ENCODE assay signal across 1 cellular context in genomic region chr2:102337481-102338386, GRCh38.
TF ChIP-seq lines count a peak whose summit lies in the region.

No MANE protein-coding gene starts in this region.

TF ChIP-seq in endothelial cell of umbilical vein, 7 proteins besides CTCF, POLR2A, EP300 and RAD21 (continued from another document):
- TF ChIP-seq MAX (IDR thresholded peaks at IDR 0.05; ENCODE audit: insufficient read depth, insufficient read length) (no peak), MYC (IDR thresholded peaks at IDR 0.05; ENCODE audit: low read depth, low read length) (no peak), FOS (IDR thresholded peaks at IDR 0.05; ENCODE audit: borderline replicate concordance, insufficient read depth, low read length) (peak; percentile 48), JUN (IDR thresholded peaks at IDR 0.05; ENCODE audit: borderline replicate concordance, insufficient read depth, insufficient read length, low read depth) (peak; percentile 46), EZH2 (IDR thresholded peaks at IDR 0.05; ENCODE audit: borderline replicate concordance, low read depth, low read length, severe bottlenecking) (no peak), GATA2 (IDR thresholded peaks at IDR 0.05; ENCODE audit: insufficient read depth, insufficient read length, low read depth, low read length) (no peak)
